In genomic region chr20:58553841-58554240, GRCh38 we compare ENCODE assay signal across 18 cellular contexts. TPM values are rescaled to one million over a fixed set of nuclear protein-coding genes. Genes with fewer than 3 reads are reported as not detected.
DNase-seq lines count a peak whose midpoint lies in the region; ATAC-seq, FAIRE-seq and TF ChIP-seq lines count a peak whose summit lies in the region.
"Had no signal": no experiment of that assay in that cellular context is flagged by ENCODE, and none has a peak within 500 bp of the region (broad histone marks: within the 10 kb centered on the region; RNA-seq: fewer than 3 reads in every experiment).

No MANE protein-coding gene starts in this region.

- DNase-seq in natural killer cell treated with Interleukin-12 subunit alpha and Interleukin-12 subunit beta and Interleukin-15 and Interleukin-18, amount 100 ng/mL, for 72 hours (ENCODE audit: low spot score): peak; percentile 13
- DNase-seq in natural killer cell (no peak), dedifferentiated amniotic fluid mesenchymal stem cell (ENCODE audit: extremely low spot score) (peak; percentile 51), myocyte (ENCODE audit: low read depth) (peak; percentile 78), GM19239 (ENCODE audit: insufficient read length, low spot score) (no peak), NCI-H1105 treated with DMSO at 0.1 percent for 48 hours (lab: John Stamatoyannopoulos, UW) (no peak)
- no peak for DNase-seq in CD4-positive, alpha-beta T cell
- DNase-seq: activated naive CD4-positive, alpha-beta T cell treated with anti-CD3 and anti-CD28 coated beads for 36 hours; AML-193; caudate nucleus; left colon; NCI-H2029 treated with DMSO at 0.1 percent for 48 hours had no signal

- no peak for ATAC-seq in natural killer cell treated with Interleukin-12 subunit alpha and Interleukin-12 subunit beta and Interleukin-15 and Interleukin-18, amount 100 ng/mL, for 72 hours
- ATAC-seq in natural killer cell: no peak
- ATAC-seq in GM21576 (IDR thresholded peaks at IDR 0.05; ENCODE audit: unreplicated experiment): no peak
- ATAC-seq in CD4-positive, alpha-beta T cell (ENCODE audit: poor library complexity): no peak
- ATAC-seq: left colon had no signal

- FAIRE-seq in GM19239 (lab: Jason Lieb, UNC): no peak
- FAIRE-seq: endothelial cell of umbilical vein had no signal

- no peak overlapping the region for H3K27ac Mint-ChIP-seq in natural killer cell treated with Interleukin-12 subunit alpha and Interleukin-12 subunit beta and Interleukin-15 and Interleukin-18, amount 100 ng/mL, for 72 hours
- H3K27ac Mint-ChIP-seq in natural killer cell: no peak overlapping the region
- H3K27ac Mint-ChIP-seq in CD4-positive, alpha-beta T cell: no peak overlapping the region
- H3K27ac Mint-ChIP-seq: activated naive CD4-positive, alpha-beta T cell treated with anti-CD3 and anti-CD28 coated beads for 36 hours had no signal

- TF ChIP-seq CTCF in natural killer cell (IDR thresholded peaks at IDR 0.05): no peak
- no peak for TF ChIP-seq CTCF in CD4-positive, alpha-beta T cell (IDR thresholded peaks at IDR 0.05)

- intact Hi-C loops in natural killer cell (cut with micrococcal nuclease): no loop called here
- intact Hi-C loops in CD4-positive, alpha-beta T cell (cut with DNase I, micrococcal nuclease): no loop called here

- CTCF ChIA-PET in CD4-positive, alpha-beta T cell (lab: Charles Lee): no interaction called here

- H3K27me3 Mint-ChIP-seq in natural killer cell treated with Interleukin-12 subunit alpha and Interleukin-12 subunit beta and Interleukin-15 and Interleukin-18, amount 100 ng/mL, for 72 hours: peaks cover 27 to 30% of the 10 kb centered on the region in 2 donors
- H3K27me3 Mint-ChIP-seq in natural killer cell (ENCODE audit: low read depth in 2 of 2): peaks cover 12 to 59% of the 10 kb centered on the region in 2 donors
- H3K27me3 Mint-ChIP-seq in CD4-positive, alpha-beta T cell: peaks cover 53% of the 10 kb centered on the region

- H3K36me3 Mint-ChIP-seq in natural killer cell treated with Interleukin-12 subunit alpha and Interleukin-12 subunit beta and Interleukin-15 and Interleukin-18, amount 100 ng/mL, for 72 hours: no peaks in the 10 kb centered on the region
- H3K36me3 Mint-ChIP-seq in natural killer cell: no peaks in the 10 kb centered on the region
- H3K36me3 Mint-ChIP-seq in CD4-positive, alpha-beta T cell (ENCODE audit: low read depth): no peaks in the 10 kb centered on the region

- H3K9me3 Mint-ChIP-seq in natural killer cell treated with Interleukin-12 subunit alpha and Interleukin-12 subunit beta and Interleukin-15 and Interleukin-18, amount 100 ng/mL, for 72 hours: no peaks in the 10 kb centered on the region
- H3K9me3 Mint-ChIP-seq in natural killer cell: no peaks in the 10 kb centered on the region
- no peaks in the 10 kb centered on the region for H3K9me3 Mint-ChIP-seq in CD4-positive, alpha-beta T cell
- H3K9me3 Mint-ChIP-seq: activated naive CD4-positive, alpha-beta T cell treated with anti-CD3 and anti-CD28 coated beads for 36 hours had no signal

- H3K27me3 ChIP-seq in CD4-positive, alpha-beta T cell (ENCODE audit: control insufficient read depth, insufficient read depth, low read length): no peaks in the 10 kb centered on the region
- H3K27me3 ChIP-seq: SJSA1 had no signal

- no peaks in the 10 kb centered on the region for H3K9me3 ChIP-seq in CD4-positive, alpha-beta T cell (ENCODE audit: control insufficient read depth, low read length)
- H3K9me3 ChIP-seq: HAP-1, heart left ventricle, SJSA1 had no signal

- peaks cover 9 to 11% of the 10 kb centered on the region in 2 donors for H3K4me1 Mint-ChIP-seq in natural killer cell treated with Interleukin-12 subunit alpha and Interleukin-12 subunit beta and Interleukin-15 and Interleukin-18, amount 100 ng/mL, for 72 hours (ENCODE audit: low read depth in 2 of 2)
- H3K4me1 Mint-ChIP-seq in natural killer cell: no peaks in the 10 kb centered on the region
- H3K4me1 Mint-ChIP-seq in CD4-positive, alpha-beta T cell (ENCODE audit: low read depth): no peaks in the 10 kb centered on the region

- POLR2A ChIA-PET in CD4-positive, alpha-beta T cell (lab: Charles Lee): no interaction called here

- no peak overlapping the region for H3K4me3 Mint-ChIP-seq in natural killer cell treated with Interleukin-12 subunit alpha and Interleukin-12 subunit beta and Interleukin-15 and Interleukin-18, amount 100 ng/mL, for 72 hours
- no peak overlapping the region for H3K4me3 Mint-ChIP-seq in natural killer cell
- H3K4me3 Mint-ChIP-seq in CD4-positive, alpha-beta T cell: no peak overlapping the region
- H3K4me3 Mint-ChIP-seq: activated naive CD4-positive, alpha-beta T cell treated with anti-CD3 and anti-CD28 coated beads for 36 hours had no signal

- no peak overlapping the region for H3K27ac ChIP-seq in CD4-positive, alpha-beta T cell (ENCODE audit: low read depth, low read length)
- H3K27ac ChIP-seq: heart left ventricle, SJSA1 had no signal

RNA-seq across cellular contexts. Expression of gene APCDD1L, which starts 38.6 kb away (rescaled TPM):
- total RNA-seq in natural killer cell treated with Interleukin-12 subunit alpha and Interleukin-12 subunit beta and Interleukin-15 and Interleukin-18, amount 100 ng/mL, for 72 hours: not detected
- total RNA-seq in natural killer cell (not detected), myocyte (0.11 and 0.21 TPM in 2 replicates)
- 1.1 TPM for polyA plus RNA-seq in myocyte (2012)
- not detected for total RNA-seq in CD4-positive, alpha-beta T cell
- total RNA-seq: activated naive CD4-positive, alpha-beta T cell treated with anti-CD3 and anti-CD28 coated beads for 36 hours had no signal
- polyA plus RNA-seq: neural cell had no signal

Comparison
In these comparisons a context has a peak if more than half of its experiments do, and no peak if none do; other contexts are left out.
1. DNase-seq: peak in natural killer cell treated with Interleukin-12 subunit alpha and Interleukin-12 subunit beta and Interleukin-15 and Interleukin-18, amount 100 ng/mL, for 72 hours (single experiment), dedifferentiated amniotic fluid mesenchymal stem cell (single experiment) and myocyte (single experiment); none in natural killer cell (single experiment), GM19239 (single experiment), CD4-positive, alpha-beta T cell (0 of 10) and NCI-H1105 treated with DMSO at 0.1 percent for 48 hours (single experiment).